In the genomic region with DNA sequence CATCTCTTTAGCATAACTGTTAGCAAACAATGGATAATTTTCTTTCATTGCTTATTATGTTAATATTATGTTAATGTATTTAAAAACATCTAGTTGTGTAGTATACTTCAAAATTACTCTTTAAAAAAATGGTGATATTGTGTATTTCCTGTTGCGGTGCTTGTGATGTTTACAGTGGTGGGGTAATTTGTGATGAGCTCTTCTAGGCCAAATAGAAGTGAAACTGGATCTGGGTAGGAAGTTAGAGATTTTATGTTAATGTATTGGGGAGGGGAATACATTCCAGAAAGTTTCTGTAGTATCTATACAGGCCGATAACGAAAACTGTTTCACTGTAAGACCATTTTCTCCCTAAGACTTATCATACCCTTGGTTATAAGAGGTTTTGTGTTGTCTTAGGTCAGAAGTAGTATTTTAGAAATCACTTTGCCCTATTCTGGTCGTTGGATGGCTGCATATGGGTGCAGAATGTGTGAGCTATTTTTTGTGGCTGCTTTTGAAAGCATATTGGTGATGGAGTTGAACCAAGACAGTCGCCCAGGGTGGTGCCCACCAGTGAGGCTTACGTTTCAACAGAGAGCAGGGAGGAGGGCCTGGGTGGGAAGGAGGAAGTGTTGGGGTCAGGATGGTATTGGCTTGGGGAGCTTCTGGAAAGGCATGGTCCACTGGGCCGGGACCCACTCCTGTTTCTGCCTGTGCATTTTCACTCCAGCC, we compare ENCODE assay signal across 9 cellular contexts. TPM values are rescaled to one million over a fixed set of nuclear protein-coding genes. Genes with fewer than 3 reads are reported as not detected.
DNase-seq lines count a peak whose midpoint lies in the region; ATAC-seq and TF ChIP-seq lines count a peak whose summit lies in the region.
"Had no signal": no experiment of that assay in that cellular context is flagged by ENCODE, and none has a peak within 500 bp of the region (broad histone marks: within the 10 kb centered on the region; RNA-seq: fewer than 3 reads in every experiment).

No MANE protein-coding gene starts in this region.

- TF ChIP-seq CTCF in WTC11 (IDR thresholded peaks at IDR 0.05) (no peak), foreskin keratinocyte (conservative IDR thresholded peaks at IDR 0.05) (no peak)

- H3K36me3 Mint-ChIP-seq in activated naive CD4-positive, alpha-beta T cell treated with anti-CD3 and anti-CD28 coated beads, Interleukin-2, amount 50 U/mL, for 24 hours: peaks cover 2% of the 10 kb centered on the region
- H3K36me3 Mint-ChIP-seq in WTC11 (no peaks in the 10 kb centered on the region), immature natural killer cell (no peaks in the 10 kb centered on the region)

- H3K4me3 Mint-ChIP-seq in activated naive CD4-positive, alpha-beta T cell treated with anti-CD3 and anti-CD28 coated beads, Interleukin-2, amount 50 U/mL, for 24 hours: peak overlapping the region; percentile 62
- H3K4me3 Mint-ChIP-seq in WTC11: no peak overlapping the region
- peak overlapping the region; percentile 63 to 83 (median 71) for H3K4me3 Mint-ChIP-seq in immature natural killer cell

- peak overlapping the region; percentile 78 for H3K27ac Mint-ChIP-seq in activated naive CD4-positive, alpha-beta T cell treated with anti-CD3 and anti-CD28 coated beads, Interleukin-2, amount 50 U/mL, for 24 hours
- H3K27ac Mint-ChIP-seq in WTC11 (0 out of 2 replicates have a peak overlapping the region, but pooled peaks have one; percentile 42), immature natural killer cell (peak overlapping the region; percentile 93 to 100 (median 99))

- no peaks in the 10 kb centered on the region for H3K27me3 Mint-ChIP-seq in activated naive CD4-positive, alpha-beta T cell treated with anti-CD3 and anti-CD28 coated beads, Interleukin-2, amount 50 U/mL, for 24 hours
- H3K27me3 Mint-ChIP-seq in WTC11 (ENCODE audit: low read depth) (peaks cover 27% of the 10 kb centered on the region), immature natural killer cell (ENCODE audit: low read depth in 3 of 3) (peaks cover 0 to 4% (median 4%) of the 10 kb centered on the region in 3 donors)

- POLR2A ChIA-PET in WTC11 (lab: Charles Lee): no interaction called here

- ATAC-seq in WTC11: no peak
- ATAC-seq in foreskin keratinocyte: no peak
- no peak for ATAC-seq in GM19463 (IDR thresholded peaks at IDR 0.05; ENCODE audit: unreplicated experiment)
- ATAC-seq: Panc1 had no signal

- H3K4me1 ChIP-seq in foreskin keratinocyte: peaks cover 27% of the 10 kb centered on the region

- no peaks in the 10 kb centered on the region for H3K27me3 ChIP-seq in foreskin keratinocyte

- DNase-seq in activated naive CD4-positive, alpha-beta T cell (lab: John Stamatoyannopoulos, UW): no peak
- DNase-seq in WTC11 (ENCODE audit: low spot score) (no peak), immature natural killer cell (peak; percentile 72 to 74 (median 73)), COR-L47 (lab: John Stamatoyannopoulos, UW) (no peak), foreskin keratinocyte (no peak)

- H3K9me3 Mint-ChIP-seq in activated naive CD4-positive, alpha-beta T cell treated with anti-CD3 and anti-CD28 coated beads, Interleukin-2, amount 50 U/mL, for 24 hours: no peaks in the 10 kb centered on the region
- H3K9me3 Mint-ChIP-seq in WTC11: no peaks in the 10 kb centered on the region
- no peaks in the 10 kb centered on the region for H3K9me3 Mint-ChIP-seq in immature natural killer cell

- H3K27ac ChIP-seq in temporal lobe (ENCODE audit: low read depth, low read length): peak overlapping the region; percentile 36
- H3K27ac ChIP-seq in foreskin keratinocyte: no peak overlapping the region

- CTCF ChIA-PET in WTC11 (lab: Charles Lee): no interaction called here

- H3K4me1 Mint-ChIP-seq in activated naive CD4-positive, alpha-beta T cell treated with anti-CD3 and anti-CD28 coated beads, Interleukin-2, amount 50 U/mL, for 24 hours: peaks cover 86% of the 10 kb centered on the region
- peaks cover 27% of the 10 kb centered on the region for H3K4me1 Mint-ChIP-seq in WTC11
- peaks cover 82 to 92% of the 10 kb centered on the region in 2 donors for H3K4me1 Mint-ChIP-seq in immature natural killer cell

TF ChIP-seq in WTC11, 78 proteins besides CTCF, POLR2A, EP300 and RAD21 (continues in another document):
- no peak for TF ChIP-seq ZNF423 (CRISPR knock-in tag; IDR thresholded peaks at IDR 0.05)
- no peak for TF ChIP-seq SOX15 (CRISPR knock-in tag; IDR thresholded peaks at IDR 0.05)
- TF ChIP-seq, protein P1, sequence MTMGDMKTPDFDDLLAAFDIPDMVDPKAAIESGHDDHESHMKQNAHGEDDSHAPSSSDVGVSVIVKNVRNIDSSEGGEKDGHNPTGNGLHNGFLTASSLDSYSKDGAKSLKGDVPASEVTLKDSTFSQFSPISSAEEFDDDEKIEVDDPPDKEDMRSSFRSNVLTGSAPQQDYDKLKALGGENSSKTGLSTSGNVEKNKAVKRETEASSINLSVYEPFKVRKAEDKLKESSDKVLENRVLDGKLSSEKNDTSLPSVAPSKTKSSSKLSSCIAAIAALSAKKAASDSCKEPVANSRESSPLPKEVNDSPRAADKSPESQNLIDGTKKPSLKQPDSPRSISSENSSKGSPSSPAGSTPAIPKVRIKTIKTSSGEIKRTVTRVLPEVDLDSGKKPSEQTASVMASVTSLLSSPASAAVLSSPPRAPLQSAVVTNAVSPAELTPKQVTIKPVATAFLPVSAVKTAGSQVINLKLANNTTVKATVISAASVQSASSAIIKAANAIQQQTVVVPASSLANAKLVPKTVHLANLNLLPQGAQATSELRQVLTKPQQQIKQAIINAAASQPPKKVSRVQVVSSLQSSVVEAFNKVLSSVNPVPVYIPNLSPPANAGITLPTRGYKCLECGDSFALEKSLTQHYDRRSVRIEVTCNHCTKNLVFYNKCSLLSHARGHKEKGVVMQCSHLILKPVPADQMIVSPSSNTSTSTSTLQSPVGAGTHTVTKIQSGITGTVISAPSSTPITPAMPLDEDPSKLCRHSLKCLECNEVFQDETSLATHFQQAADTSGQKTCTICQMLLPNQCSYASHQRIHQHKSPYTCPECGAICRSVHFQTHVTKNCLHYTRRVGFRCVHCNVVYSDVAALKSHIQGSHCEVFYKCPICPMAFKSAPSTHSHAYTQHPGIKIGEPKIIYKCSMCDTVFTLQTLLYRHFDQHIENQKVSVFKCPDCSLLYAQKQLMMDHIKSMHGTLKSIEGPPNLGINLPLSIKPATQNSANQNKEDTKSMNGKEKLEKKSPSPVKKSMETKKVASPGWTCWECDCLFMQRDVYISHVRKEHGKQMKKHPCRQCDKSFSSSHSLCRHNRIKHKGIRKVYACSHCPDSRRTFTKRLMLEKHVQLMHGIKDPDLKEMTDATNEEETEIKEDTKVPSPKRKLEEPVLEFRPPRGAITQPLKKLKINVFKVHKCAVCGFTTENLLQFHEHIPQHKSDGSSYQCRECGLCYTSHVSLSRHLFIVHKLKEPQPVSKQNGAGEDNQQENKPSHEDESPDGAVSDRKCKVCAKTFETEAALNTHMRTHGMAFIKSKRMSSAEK (CRISPR knock-in tag; IDR thresholded peaks at IDR 0.05; ENCODE audit: borderline replicate concordance): no peak
- no peak for TF ChIP-seq ZNF317 (CRISPR knock-in tag; IDR thresholded peaks at IDR 0.05; ENCODE audit: borderline replicate concordance, low read depth)
- no peak for TF ChIP-seq MLX (CRISPR knock-in tag; IDR thresholded peaks at IDR 0.05)
- TF ChIP-seq NR3C1 (CRISPR knock-in tag; conservative IDR thresholded peaks at IDR 0.05; ENCODE audit: low read depth): no peak
- no peak for TF ChIP-seq ZNF121 (CRISPR knock-in tag; IDR thresholded peaks at IDR 0.05)
- no peak for TF ChIP-seq CBFB (CRISPR knock-in tag; IDR thresholded peaks at IDR 0.05; ENCODE audit: low read depth)
- TF ChIP-seq, protein P2, sequence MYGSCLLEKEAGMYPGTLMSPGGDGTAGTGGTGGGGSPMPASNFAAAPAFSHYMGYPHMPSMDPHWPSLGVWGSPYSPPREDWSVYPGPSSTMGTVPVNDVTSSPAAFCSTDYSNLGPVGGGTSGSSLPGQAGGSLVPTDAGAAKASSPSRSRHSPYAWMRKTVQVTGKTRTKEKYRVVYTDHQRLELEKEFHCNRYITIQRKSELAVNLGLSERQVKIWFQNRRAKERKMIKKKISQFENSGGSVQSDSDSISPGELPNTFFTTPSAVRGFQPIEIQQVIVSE (CRISPR knock-in tag; IDR thresholded peaks at IDR 0.05; ENCODE audit: borderline replicate concordance): no peak
- no peak for TF ChIP-seq ATF1 (CRISPR knock-in tag; IDR thresholded peaks at IDR 0.05)
- TF ChIP-seq ZBTB21 (CRISPR knock-in tag; IDR thresholded peaks at IDR 0.05; ENCODE audit: borderline replicate concordance): no peak
- TF ChIP-seq GRHL2 (CRISPR knock-in tag; IDR thresholded peaks at IDR 0.05; ENCODE audit: insufficient replicate concordance, severe bottlenecking): no peak
- TF ChIP-seq, protein P3, sequence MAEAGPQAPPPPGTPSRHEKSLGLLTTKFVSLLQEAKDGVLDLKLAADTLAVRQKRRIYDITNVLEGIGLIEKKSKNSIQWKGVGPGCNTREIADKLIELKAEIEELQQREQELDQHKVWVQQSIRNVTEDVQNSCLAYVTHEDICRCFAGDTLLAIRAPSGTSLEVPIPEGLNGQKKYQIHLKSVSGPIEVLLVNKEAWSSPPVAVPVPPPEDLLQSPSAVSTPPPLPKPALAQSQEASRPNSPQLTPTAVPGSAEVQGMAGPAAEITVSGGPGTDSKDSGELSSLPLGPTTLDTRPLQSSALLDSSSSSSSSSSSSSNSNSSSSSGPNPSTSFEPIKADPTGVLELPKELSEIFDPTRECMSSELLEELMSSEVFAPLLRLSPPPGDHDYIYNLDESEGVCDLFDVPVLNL (CRISPR knock-in tag; IDR thresholded peaks at IDR 0.05; ENCODE audit: borderline replicate concordance, low read depth): no peak
- no peak for TF ChIP-seq ZNF396 (CRISPR knock-in tag; IDR thresholded peaks at IDR 0.05; ENCODE audit: borderline replicate concordance)

RNA-seq across cellular contexts. Expression of gene TSHZ1, which starts 5.8 kb away (rescaled TPM):
- total RNA-seq in WTC11 (2021) (1.7 to 2.9 TPM (median 2.2 TPM) in 3 replicates), temporal lobe (8.6 TPM), foreskin keratinocyte (8.2 and 9.2 TPM in 2 replicates)
- polyA plus RNA-seq in immature natural killer cell (10 to 100 TPM in 1 of 3 donors, 1 to 10 TPM in 2; 1.7 to 10.7 (median 3.5) TPM), foreskin keratinocyte (2.5 and 2.9 TPM in 2 replicates)

RNA-seq across cellular contexts. Expression of gene PTGR3, which starts 7.4 kb away (rescaled TPM):
- 11.8 to 13.8 TPM (median 12.8 TPM) in 3 replicates for total RNA-seq in WTC11 (2021)
- 10 to 100 TPM; 18.4 to 32.9 (median 26.1) TPM for polyA plus RNA-seq in immature natural killer cell
- total RNA-seq in temporal lobe: 15.5 TPM
- 13.9 and 14.4 TPM in 2 replicates for total RNA-seq in foreskin keratinocyte
- 11.8 and 12.5 TPM in 2 replicates for polyA plus RNA-seq in foreskin keratinocyte

Comparison
In these comparisons a context has a peak if more than half of its experiments do, and no peak if none do; other contexts are left out.
1. H3K27ac Mint-ChIP-seq: peak in every context shown above with its lines; median percentile 99 in immature natural killer cell; 78 in activated naive CD4-positive, alpha-beta T cell treated with anti-CD3 and anti-CD28 coated beads, Interleukin-2, amount 50 U/mL, for 24 hours; 42 in WTC11.
2. DNase-seq: peak in immature natural killer cell (3 of 3); none in activated naive CD4-positive, alpha-beta T cell (0 of 4), WTC11 (single experiment), COR-L47 (single experiment) and foreskin keratinocyte (0 of 2).